In the genomic region with DNA sequence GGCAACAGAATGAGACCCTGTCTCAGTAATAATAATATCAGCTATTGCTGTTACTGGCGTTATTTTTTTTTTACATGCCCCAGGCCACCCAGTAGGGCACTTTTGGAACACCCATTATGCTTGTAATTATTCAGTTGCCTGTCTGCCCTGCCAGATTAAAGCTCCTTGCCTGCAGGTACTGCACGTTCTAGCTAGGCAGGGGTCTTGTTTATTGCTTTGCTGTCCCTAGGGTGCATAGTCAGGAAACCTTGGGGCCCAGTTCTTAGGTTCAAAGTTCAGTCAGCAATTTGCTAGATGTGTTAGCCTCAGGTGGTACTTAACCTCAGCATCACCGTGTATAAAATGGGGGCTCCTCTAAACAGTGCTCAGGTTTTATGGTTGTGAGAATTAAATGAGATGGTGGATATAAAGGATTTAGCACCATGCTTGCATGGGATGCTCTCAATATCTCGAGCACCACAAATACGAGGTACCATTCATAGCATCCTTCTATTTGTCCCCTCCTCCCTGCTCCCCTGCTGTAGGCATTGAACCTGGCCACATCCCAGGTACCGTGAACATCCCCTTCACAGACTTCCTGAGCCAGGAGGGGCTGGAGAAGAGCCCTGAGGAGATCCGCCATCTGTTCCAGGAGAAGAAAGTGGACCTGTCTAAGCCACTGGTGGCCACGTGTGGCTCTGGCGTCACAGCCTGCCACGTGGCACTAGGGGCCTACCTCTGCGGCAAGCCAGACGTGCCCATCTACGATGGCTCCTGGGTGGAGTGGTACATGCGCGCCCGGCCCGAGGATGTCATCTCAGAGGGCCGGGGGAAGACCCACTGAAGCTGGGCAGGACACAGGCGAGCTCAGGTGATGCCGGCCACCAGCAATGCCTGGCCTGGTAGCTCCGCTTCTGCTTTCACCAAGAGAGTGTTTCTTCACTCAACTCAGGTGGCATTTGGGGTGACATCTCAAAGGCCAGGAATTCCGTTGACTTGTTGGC, we compare ENCODE assay signal across 1 cellular context.
TF ChIP-seq lines count a peak whose summit lies in the region.

No MANE protein-coding gene starts in this region.

TF ChIP-seq in HepG2, 621 proteins besides CTCF, POLR2A, EP300 and RAD21 (continues in another document):
- TF ChIP-seq ATF7 (IDR thresholded peaks at IDR 0.05) (no peak), ATF7 (CRISPR knock-in tag; IDR thresholded peaks at IDR 0.05) (no peak), KDM2A (CRISPR knock-in tag; IDR thresholded peaks at IDR 0.05; ENCODE audit: borderline replicate concordance, low read depth) (no peak), GATAD2A (CRISPR knock-in tag; IDR thresholded peaks at IDR 0.05) (0 out of 2 replicates have a peak, but pooled peaks have one; percentile 19), HNF4A (CRISPR knock-in tag; IDR thresholded peaks at IDR 0.05) (peak; percentile 55; the same call in 1 of the 2 replicates), POLR2AphosphoS2 (IDR thresholded peaks at IDR 0.05; ENCODE audit: low read depth, low read length) (no peak), SMYD3 (CRISPR knock-in tag; IDR thresholded peaks at IDR 0.05) (no peak), HMG20A (CRISPR knock-in tag; IDR thresholded peaks at IDR 0.05; ENCODE audit: borderline replicate concordance) (no peak), ZNF280D (CRISPR knock-in tag; IDR thresholded peaks at IDR 0.05) (no peak), BCL6 (CRISPR knock-in tag; IDR thresholded peaks at IDR 0.05) (no peak), TBX3 (IDR thresholded peaks at IDR 0.05; ENCODE audit: borderline replicate concordance) (no peak), MED1 (CRISPR knock-in tag; IDR thresholded peaks at IDR 0.05) (0 out of 2 replicates have a peak, but pooled peaks have one; percentile 28), XRCC5 (optimal IDR thresholded peaks at IDR 0.05; ENCODE audit: low read length) (no peak), ZNF260 (CRISPR knock-in tag; IDR thresholded peaks at IDR 0.05; ENCODE audit: borderline replicate concordance, low read depth) (no peak), TMF1 (CRISPR knock-in tag; IDR thresholded peaks at IDR 0.05; ENCODE audit: low read depth) (no peak), ELF3 (CRISPR knock-in tag; IDR thresholded peaks at IDR 0.05) (no peak), ZNF678 (CRISPR knock-in tag; IDR thresholded peaks at IDR 0.05) (no peak), HNF1B (CRISPR knock-in tag; IDR thresholded peaks at IDR 0.05) (no peak), RBFOX2 (IDR thresholded peaks at IDR 0.05; ENCODE audit: low read depth, low read length) (peak; percentile 64), ZNF230 (CRISPR knock-in tag; IDR thresholded peaks at IDR 0.05) (no peak), ZNF773 (CRISPR knock-in tag; IDR thresholded peaks at IDR 0.05; ENCODE audit: borderline replicate concordance) (no peak), ZNF788 (CRISPR knock-in tag; IDR thresholded peaks at IDR 0.05; ENCODE audit: borderline replicate concordance) (no peak), SNRNP70 (IDR thresholded peaks at IDR 0.05; ENCODE audit: low read depth, low read length) (no peak), RBM22 (optimal IDR thresholded peaks at IDR 0.05; ENCODE audit: low read length) (peak; percentile 20), ZNF691 (CRISPR knock-in tag; IDR thresholded peaks at IDR 0.05; ENCODE audit: borderline replicate concordance, low read depth) (peak; percentile 70; the same call in 1 of the 2 replicates), AGO2 (optimal IDR thresholded peaks at IDR 0.05; ENCODE audit: low read depth, low read length) (peak; percentile 84), SRSF9 (IDR thresholded peaks at IDR 0.05; ENCODE audit: borderline replicate concordance, insufficient read depth, low read depth, low read length, poor library complexity, severe bottlenecking) (no peak), POLR2G (IDR thresholded peaks at IDR 0.05; ENCODE audit: low read depth, low read length) (peak; percentile 18; the same call in 1 of the 2 replicates), KDM6A (CRISPR knock-in tag; IDR thresholded peaks at IDR 0.05; ENCODE audit: low read depth) (no peak), ISL2 (CRISPR knock-in tag; IDR thresholded peaks at IDR 0.05) (no peak), LCORL (IDR thresholded peaks at IDR 0.05) (no peak), LCORL (CRISPR knock-in tag; IDR thresholded peaks at IDR 0.05) (no peak)
- TF ChIP-seq, protein P1, sequence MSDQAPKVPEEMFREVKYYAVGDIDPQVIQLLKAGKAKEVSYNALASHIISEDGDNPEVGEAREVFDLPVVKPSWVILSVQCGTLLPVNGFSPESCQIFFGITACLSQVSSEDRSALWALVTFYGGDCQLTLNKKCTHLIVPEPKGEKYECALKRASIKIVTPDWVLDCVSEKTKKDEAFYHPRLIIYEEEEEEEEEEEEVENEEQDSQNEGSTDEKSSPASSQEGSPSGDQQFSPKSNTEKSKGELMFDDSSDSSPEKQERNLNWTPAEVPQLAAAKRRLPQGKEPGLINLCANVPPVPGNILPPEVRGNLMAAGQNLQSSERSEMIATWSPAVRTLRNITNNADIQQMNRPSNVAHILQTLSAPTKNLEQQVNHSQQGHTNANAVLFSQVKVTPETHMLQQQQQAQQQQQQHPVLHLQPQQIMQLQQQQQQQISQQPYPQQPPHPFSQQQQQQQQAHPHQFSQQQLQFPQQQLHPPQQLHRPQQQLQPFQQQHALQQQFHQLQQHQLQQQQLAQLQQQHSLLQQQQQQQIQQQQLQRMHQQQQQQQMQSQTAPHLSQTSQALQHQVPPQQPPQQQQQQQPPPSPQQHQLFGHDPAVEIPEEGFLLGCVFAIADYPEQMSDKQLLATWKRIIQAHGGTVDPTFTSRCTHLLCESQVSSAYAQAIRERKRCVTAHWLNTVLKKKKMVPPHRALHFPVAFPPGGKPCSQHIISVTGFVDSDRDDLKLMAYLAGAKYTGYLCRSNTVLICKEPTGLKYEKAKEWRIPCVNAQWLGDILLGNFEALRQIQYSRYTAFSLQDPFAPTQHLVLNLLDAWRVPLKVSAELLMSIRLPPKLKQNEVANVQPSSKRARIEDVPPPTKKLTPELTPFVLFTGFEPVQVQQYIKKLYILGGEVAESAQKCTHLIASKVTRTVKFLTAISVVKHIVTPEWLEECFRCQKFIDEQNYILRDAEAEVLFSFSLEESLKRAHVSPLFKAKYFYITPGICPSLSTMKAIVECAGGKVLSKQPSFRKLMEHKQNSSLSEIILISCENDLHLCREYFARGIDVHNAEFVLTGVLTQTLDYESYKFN (CRISPR knock-in tag; conservative IDR thresholded peaks at IDR 0.05): 0 out of 2 replicates have a peak, but pooled peaks have one; percentile 12
- TF ChIP-seq, protein P2, sequence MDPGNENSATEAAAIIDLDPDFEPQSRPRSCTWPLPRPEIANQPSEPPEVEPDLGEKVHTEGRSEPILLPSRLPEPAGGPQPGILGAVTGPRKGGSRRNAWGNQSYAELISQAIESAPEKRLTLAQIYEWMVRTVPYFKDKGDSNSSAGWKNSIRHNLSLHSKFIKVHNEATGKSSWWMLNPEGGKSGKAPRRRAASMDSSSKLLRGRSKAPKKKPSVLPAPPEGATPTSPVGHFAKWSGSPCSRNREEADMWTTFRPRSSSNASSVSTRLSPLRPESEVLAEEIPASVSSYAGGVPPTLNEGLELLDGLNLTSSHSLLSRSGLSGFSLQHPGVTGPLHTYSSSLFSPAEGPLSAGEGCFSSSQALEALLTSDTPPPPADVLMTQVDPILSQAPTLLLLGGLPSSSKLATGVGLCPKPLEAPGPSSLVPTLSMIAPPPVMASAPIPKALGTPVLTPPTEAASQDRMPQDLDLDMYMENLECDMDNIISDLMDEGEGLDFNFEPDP (CRISPR knock-in tag; conservative IDR thresholded peaks at IDR 0.05): no peak
- TF ChIP-seq, protein P3, sequence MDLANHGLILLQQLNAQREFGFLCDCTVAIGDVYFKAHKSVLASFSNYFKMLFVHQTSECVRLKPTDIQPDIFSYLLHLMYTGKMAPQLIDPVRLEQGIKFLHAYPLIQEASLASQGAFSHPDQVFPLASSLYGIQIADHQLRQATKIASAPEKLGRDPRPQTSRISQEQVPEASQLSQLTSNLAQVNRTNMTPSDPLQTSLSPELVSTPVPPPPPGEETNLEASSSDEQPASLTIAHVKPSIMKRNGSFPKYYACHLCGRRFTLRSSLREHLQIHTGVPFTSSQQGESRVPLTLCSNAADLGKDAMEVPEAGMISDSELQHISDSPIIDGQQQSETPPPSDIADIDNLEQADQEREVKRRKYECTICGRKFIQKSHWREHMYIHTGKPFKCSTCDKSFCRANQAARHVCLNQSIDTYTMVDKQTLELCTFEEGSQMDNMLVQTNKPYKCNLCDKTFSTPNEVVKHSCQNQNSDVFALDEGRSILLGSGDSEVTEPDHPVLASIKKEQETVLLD (CRISPR knock-in tag; IDR thresholded peaks at IDR 0.05; ENCODE audit: low read depth): no peak
- TF ChIP-seq, protein P4, sequence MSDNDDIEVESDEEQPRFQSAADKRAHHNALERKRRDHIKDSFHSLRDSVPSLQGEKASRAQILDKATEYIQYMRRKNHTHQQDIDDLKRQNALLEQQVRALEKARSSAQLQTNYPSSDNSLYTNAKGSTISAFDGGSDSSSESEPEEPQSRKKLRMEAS (IDR thresholded peaks at IDR 0.05): no peak
